Comparison of ENCODE assay signal across 8 cellular contexts in the genomic region with DNA sequence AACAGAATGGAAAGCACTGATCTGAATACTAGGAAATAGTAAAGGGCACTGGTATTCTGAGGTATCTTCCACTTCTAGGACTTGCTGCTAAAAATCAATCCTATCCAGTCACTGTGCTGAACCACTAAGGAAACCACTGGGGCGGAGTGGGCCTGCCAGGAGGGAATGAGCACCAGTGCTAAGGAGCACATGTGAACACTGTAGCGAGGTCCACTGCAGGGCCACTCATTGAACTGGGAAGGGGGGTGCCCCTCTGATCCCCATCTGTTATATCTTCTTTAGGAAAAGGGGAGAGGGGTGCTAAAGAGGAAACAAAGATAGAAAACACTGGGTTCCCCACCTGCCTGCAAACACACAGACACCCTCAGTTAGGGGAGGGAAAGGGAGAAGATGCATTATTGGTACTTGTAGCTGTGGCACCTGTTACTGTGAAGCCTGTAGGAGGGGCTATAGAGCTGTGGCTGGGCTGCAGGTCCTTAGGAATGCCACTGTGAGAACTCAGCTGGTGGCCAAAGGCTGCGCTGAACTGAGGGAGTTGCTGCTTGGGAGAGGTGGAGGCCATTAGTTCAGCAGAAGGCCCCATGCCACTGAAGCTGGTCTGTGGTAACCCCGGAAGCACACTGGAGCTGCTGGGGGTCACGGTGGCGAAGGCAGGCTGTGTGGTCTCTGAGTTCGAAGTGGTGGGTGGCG.
A peak's percentile ranks its signal among the peaks of the same experiment; 100 is the strongest.
DNase-seq lines count a peak whose midpoint lies in the region; ATAC-seq and TF ChIP-seq lines count a peak whose summit lies in the region.

No MANE protein-coding gene starts in this region.

- H3K36me3 ChIP-seq in right lobe of liver: peaks cover 0 to 37% (median 10%) of the 10 kb centered on the region in 4 donors
- H3K36me3 ChIP-seq in effector memory CD4-positive, alpha-beta T cell (ENCODE audit: control insufficient read depth, insufficient read depth, low read length): peaks cover 58% of the 10 kb centered on the region

- no peak overlapping the region for H3K4me3 Mint-ChIP-seq in HFFc6
- no peak overlapping the region for H3K4me3 Mint-ChIP-seq in immature natural killer cell

- ATAC-seq in right lobe of liver (peak; percentile 75 to 80 (median 77)), HG02970 (IDR thresholded peaks at IDR 0.05; ENCODE audit: low FRiP score, unreplicated experiment) (no peak), GM18498 (IDR thresholded peaks at IDR 0.05; ENCODE audit: unreplicated experiment) (no peak)

- H3K27ac ChIP-seq in right lobe of liver: no peak overlapping the region
- no peak overlapping the region for H3K27ac ChIP-seq in effector memory CD4-positive, alpha-beta T cell (ENCODE audit: insufficient read depth, low read length, poor library complexity, severe bottlenecking)

- DNase-seq in GF-D8 (lab: John Stamatoyannopoulos, UW) (peak; percentile 4), HFFc6 (peak; percentile 12), right lobe of liver (no peak), immature natural killer cell (no peak)
- no peak for DNase-seq in effector memory CD4-positive, alpha-beta T cell

- H3K4me3 ChIP-seq in WI38 (ENCODE audit: low read depth, low read length) (no peak overlapping the region), right lobe of liver (no peak overlapping the region)
- no peak overlapping the region for H3K4me3 ChIP-seq in effector memory CD4-positive, alpha-beta T cell (ENCODE audit: insufficient read depth, low read depth, low read length, poor library complexity, severe bottlenecking)

- H3K27ac Mint-ChIP-seq in HFFc6 (no peak overlapping the region), immature natural killer cell (no peak overlapping the region)

- no peaks in the 10 kb centered on the region for H3K4me1 ChIP-seq in right lobe of liver
- no peaks in the 10 kb centered on the region for H3K4me1 ChIP-seq in effector memory CD4-positive, alpha-beta T cell (ENCODE audit: control insufficient read depth, insufficient read depth, low read length, poor library complexity, severe bottlenecking)

- H3K36me3 Mint-ChIP-seq in HFFc6 (ENCODE audit: low read depth) (peaks cover 27% of the 10 kb centered on the region), immature natural killer cell (peaks cover 26 to 53% (median 27%) of the 10 kb centered on the region in 3 donors)

- WGBS in right lobe of liver (ENCODE audit: insufficient coverage, low coverage, low lambda C conversion rate, missing lambda C conversion rate): 98% methylated on average over 6 of the region's 8 CpGs

- H3K27me3 Mint-ChIP-seq in HFFc6 (ENCODE audit: insufficient read depth) (no peaks in the 10 kb centered on the region), immature natural killer cell (ENCODE audit: low read depth in 3 of 3) (peaks cover 0 to 2% (median 0%) of the 10 kb centered on the region in 3 donors)

- TF ChIP-seq CTCF in HFFc6 (IDR thresholded peaks at IDR 0.05) (peak; percentile 44; the same call in 1 of the 2 replicates), WI38 (IDR thresholded peaks at IDR 0.05; ENCODE audit: low read depth, low read length) (peak; percentile 26; the same call in 1 of the 2 replicates), right lobe of liver (IDR thresholded peaks at IDR 0.05) (peak; percentile 11 to 49 (median 34))

- H3K9me3 Mint-ChIP-seq in HFFc6: no peaks in the 10 kb centered on the region
- no peaks in the 10 kb centered on the region for H3K9me3 Mint-ChIP-seq in immature natural killer cell

- TF ChIP-seq POLR2A in right lobe of liver (IDR thresholded peaks at IDR 0.05): no peak

- H3K4me1 Mint-ChIP-seq in HFFc6 (ENCODE audit: low read depth) (peaks cover 15% of the 10 kb centered on the region), immature natural killer cell (peaks cover 0 to 12% of the 10 kb centered on the region in 2 donors)

- intact Hi-C loops in right lobe of liver (cut with DNase I): no loop called here

- H3K27me3 ChIP-seq in right lobe of liver: no peaks in the 10 kb centered on the region
- no peaks in the 10 kb centered on the region for H3K27me3 ChIP-seq in effector memory CD4-positive, alpha-beta T cell (replicated peaks; ENCODE audit: control insufficient read depth, insufficient read depth, low read length, poor library complexity, severe bottlenecking)

- H3K9me3 ChIP-seq in right lobe of liver: no peaks in the 10 kb centered on the region
- no peaks in the 10 kb centered on the region for H3K9me3 ChIP-seq in effector memory CD4-positive, alpha-beta T cell (ENCODE audit: control insufficient read depth, low read length)

Comparison
In these comparisons a context has a peak if more than half of its experiments do, and no peak if none do; other contexts are left out.
1. DNase-seq: peak in GF-D8 (single experiment) and HFFc6 (single experiment); none in right lobe of liver (0 of 3), effector memory CD4-positive, alpha-beta T cell (0 of 3) and immature natural killer cell (0 of 3).
2. ATAC-seq: peak in right lobe of liver (4 of 4); none in HG02970 (single experiment) and GM18498 (single experiment).
3. Peak in every context shown above with its lines, with median percentiles within 50 percentile points of each other: CTCF ChIP-seq.